In the genomic region with DNA sequence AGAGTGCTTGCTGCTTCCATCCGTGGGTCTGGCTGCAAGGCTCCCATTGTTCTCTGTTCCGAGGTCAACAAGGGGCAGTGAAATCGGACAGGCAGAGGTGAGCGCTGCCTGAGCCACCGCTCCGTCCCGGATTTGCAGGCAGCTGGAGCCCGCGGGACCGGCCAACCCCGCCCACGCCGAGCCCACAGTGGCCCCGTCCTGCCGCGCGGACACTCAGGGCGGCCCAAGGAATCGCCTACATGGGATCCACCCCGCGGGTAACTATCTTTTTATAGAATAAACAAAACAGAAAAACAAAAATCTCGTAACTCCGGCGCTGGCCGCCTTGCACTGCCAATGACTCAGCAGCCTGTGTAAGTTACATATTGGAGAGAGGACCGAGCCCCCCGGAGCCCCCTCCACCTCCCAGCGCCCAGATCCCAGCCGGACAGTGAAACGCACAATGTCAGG, we compare ENCODE assay signal across 8 cellular contexts. TPM values are rescaled to one million over a fixed set of nuclear protein-coding genes. Genes with fewer than 3 reads are reported as not detected.
DNase-seq lines count a peak whose midpoint lies in the region; ATAC-seq and TF ChIP-seq lines count a peak whose summit lies in the region.

No MANE protein-coding gene starts in this region.

- H3K4me3 Mint-ChIP-seq in activated CD4-positive, alpha-beta memory T cell treated with anti-CD3 and anti-CD28 coated beads, Interleukin-2, amount 10 ng/mL, durations not matched to agents 7 days and 5 days, result peak overlapping the region; percentile 75

- peaks cover 35% of the 10 kb centered on the region for H3K4me1 ChIP-seq in psoas muscle

- intact Hi-C loops in Right ventricle myocardium superior (cut with DNase I), result loop anchor here (5.0 kb wide), 1 partner anchor 78 kb away; a partner anchor contains a TSS
- intact Hi-C loops in psoas muscle (cut with DNase I), result loop anchor here in 1 of 2 donors (2.0 kb wide), 1 partner anchor 43 kb away; no protein-coding TSS in a partner anchor

- CTCF ChIA-PET in activated CD4-positive, alpha-beta memory T cell treated with anti-CD3 and anti-CD28 coated beads, Interleukin-2, amount 10 ng/mL, durations not matched to agents 7 days and 5 days (lab: Charles Lee), result no interaction called here

- H3K36me3 Mint-ChIP-seq in activated CD4-positive, alpha-beta memory T cell treated with anti-CD3 and anti-CD28 coated beads, Interleukin-2, amount 10 ng/mL, durations not matched to agents 7 days and 5 days (ENCODE audit: low read depth), result peaks cover 23% of the 10 kb centered on the region

- WGBS in psoas muscle, 3 donors, result 5 to 11% (median 6%) methylated on average over 30 of the region's 30 CpGs

- H3K27me3 ChIP-seq in psoas muscle (ENCODE audit: insufficient read depth in 3 of 3, low read length in 2 of 3), result no peaks in the 10 kb centered on the region

- H3K9me3 ChIP-seq in psoas muscle, result no peaks in the 10 kb centered on the region

- H3K4me3 ChIP-seq in psoas muscle, result peak overlapping the region; percentile 91

- no peak overlapping the region for H3K27ac Mint-ChIP-seq in activated CD4-positive, alpha-beta memory T cell treated with anti-CD3 and anti-CD28 coated beads, Interleukin-2, amount 10 ng/mL, durations not matched to agents 7 days and 5 days

- DNase-seq in ELR (ENCODE audit: low read depth) (peak; percentile 50), Right ventricle myocardium superior (peak; percentile 69), psoas muscle (peak; percentile 63 to 81), NCI-H1694 treated with DMSO at 0.1 percent for 48 hours (lab: John Stamatoyannopoulos, UW) (no peak), NCI-H1436 treated with DMSO at 0.1 percent for 48 hours (lab: John Stamatoyannopoulos, UW) (no peak), NCI-H2107 treated with DMSO at 0.1 percent for 48 hours (lab: John Stamatoyannopoulos, UW; ENCODE audit: unreplicated experiment) (no peak)
- DNase-seq in activated CD4-positive, alpha-beta memory T cell treated with anti-CD3 and anti-CD28 coated beads, Interleukin-2, amount 10 ng/mL, durations not matched to agents 7 days and 5 days, result no peak

- POLR2A ChIA-PET in activated CD4-positive, alpha-beta memory T cell treated with anti-CD3 and anti-CD28 coated beads, Interleukin-2, amount 10 ng/mL, durations not matched to agents 7 days and 5 days (lab: Charles Lee), result no interaction called here

- H3K4me1 Mint-ChIP-seq in activated CD4-positive, alpha-beta memory T cell treated with anti-CD3 and anti-CD28 coated beads, Interleukin-2, amount 10 ng/mL, durations not matched to agents 7 days and 5 days, result peaks cover 57% of the 10 kb centered on the region

- peak overlapping the region; percentile 86 for H3K27ac ChIP-seq in psoas muscle

- H3K36me3 ChIP-seq in psoas muscle (ENCODE audit: insufficient read depth in 1 of 2, low read depth in 1 of 2), result peaks cover 0 to 4% of the 10 kb centered on the region in 2 donors

- H3K27me3 Mint-ChIP-seq in activated CD4-positive, alpha-beta memory T cell treated with anti-CD3 and anti-CD28 coated beads, Interleukin-2, amount 10 ng/mL, durations not matched to agents 7 days and 5 days, result peaks cover 16% of the 10 kb centered on the region

- peak; percentile 50 for ATAC-seq in Right ventricle myocardium superior (ENCODE audit: poor library complexity)
- ATAC-seq in psoas muscle, result peak; percentile 38 to 72 (median 62)
- ATAC-seq in GM18519 (IDR thresholded peaks at IDR 0.05; ENCODE audit: low FRiP score, unreplicated experiment), result no peak

- no peaks in the 10 kb centered on the region for H3K9me3 Mint-ChIP-seq in activated CD4-positive, alpha-beta memory T cell treated with anti-CD3 and anti-CD28 coated beads, Interleukin-2, amount 10 ng/mL, durations not matched to agents 7 days and 5 days

- no peak for TF ChIP-seq CTCF in psoas muscle (IDR thresholded peaks at IDR 0.05)

RNA-seq across cellular contexts. Expression of a gene that starts 1.9 kb away (rescaled TPM):
- 10 to 100 TPM; 60.2 to 62.3 TPM for total RNA-seq in activated CD4-positive, alpha-beta memory T cell treated with anti-CD3 and anti-CD28 coated beads, Interleukin-2, amount 10 ng/mL, durations not matched to agents 7 days and 5 days
- total RNA-seq in Right ventricle myocardium superior (158 TPM), psoas muscle (100 to 1,000 TPM in 3 of 4 donors, 10 to 100 TPM in 1; 93.5 to 165 (median 151) TPM)
- 100 to 1,000 TPM in 2 of 3 donors, 10 to 100 TPM in 1; 85.9 to 210 (median 133) TPM for polyA plus RNA-seq in psoas muscle

Comparison
In these comparisons a context has a peak if more than half of its experiments do, and no peak if none do; other contexts are left out.
1. DNase-seq: peak in ELR (single experiment), Right ventricle myocardium superior (single experiment) and psoas muscle (2 of 2); none in activated CD4-positive, alpha-beta memory T cell treated with anti-CD3 and anti-CD28 coated beads, Interleukin-2, amount 10 ng/mL, durations not matched to agents 7 days and 5 days (single experiment), NCI-H1694 treated with DMSO at 0.1 percent for 48 hours (single experiment), NCI-H1436 treated with DMSO at 0.1 percent for 48 hours (single experiment) and NCI-H2107 treated with DMSO at 0.1 percent for 48 hours (single experiment).